In genomic region chr16:1959269-1960039, GRCh38 we compare ENCODE assay signal across 8 cellular contexts. TPM values are rescaled to one million over a fixed set of nuclear protein-coding genes. Genes with fewer than 3 reads are reported as not detected.
DNase-seq lines count a peak whose midpoint lies in the region; ATAC-seq and TF ChIP-seq lines count a peak whose summit lies in the region.

Gene NDUFB10 (plus strand): TSS chr16:1959538. CDS start chr16:1959625, 87 bp downstream.

- DNase-seq in AG04450 (ENCODE audit: low read depth, low spot score) (peak; percentile 67), NCI-H2227 treated with DMSO at 0.1 percent for 48 hours (lab: John Stamatoyannopoulos, UW) (peak; percentile 65), cerebellum (ENCODE audit: low spot score) (peak; percentile 91), kidney tubule cell (ENCODE audit: low spot score) (peak; percentile 94)
- peak; percentile 97 for DNase-seq in activated CD4-positive, CD25-positive, alpha-beta regulatory T cell treated with anti-CD3 and anti-CD28 coated beads, Interleukin-2, amount 50 U/mL, for 72 hours
- peak; percentile 86 to 94 for DNase-seq in stimulated activated CD4-positive, alpha-beta T cell treated with anti-CD3 and anti-CD28 coated beads, Interleukin-1b, Interleukin-23, amount 100 ng/mL, for 4 hours (ENCODE audit: low read depth in 2 of 2)

- peak within 1 kb of the TSS; percentile 86 for H3K4me3 ChIP-seq in AG04450 (ENCODE audit: low read depth, low read length)

- ATAC-seq in GM18861 (IDR thresholded peaks at IDR 0.05; ENCODE audit: unreplicated experiment) (peak; percentile 70), HG03108 (IDR thresholded peaks at IDR 0.05; ENCODE audit: unreplicated experiment) (peak; percentile 81)

- H3K27me3 ChIP-seq in AG04450 (ENCODE audit: control insufficient read depth, insufficient read depth, low read length) = no peaks in the 10 kb centered on the region

- H3K27ac ChIP-seq in AG04450 (ENCODE audit: low read depth, low read length) = peak within 1 kb of the TSS; percentile 21

- TF ChIP-seq CTCF in AG04450 (IDR thresholded peaks at IDR 0.05; ENCODE audit: low read depth, low read length) = peak; percentile 63

- CTCF ChIA-PET in AG04450 (lab: Charles Lee) = no interaction called here

- POLR2A ChIA-PET in AG04450 (lab: Yijun Ruan, JAX) = interaction anchor here (0.9 kb wide), 1 partner anchor 18 kb away, joined by 3 read pairs; no protein-coding TSS in a partner anchor

- H3K9me3 ChIP-seq in AG04450 (ENCODE audit: control insufficient read depth, insufficient read depth, low read length) = peaks cover 3% of the 10 kb centered on the region; the same call in 1 of the 2 replicates

RNA-seq across cellular contexts. Expression of gene NDUFB10, which starts in this region (rescaled TPM):
- polyA plus RNA-seq in AG04450 (2011; rRNA removed) = 126 and 163 TPM in 2 replicates
- 179 and 201 TPM in 2 replicates for polyA minus RNA-seq in AG04450 (2011; rRNA and poly(A)+ RNA removed)
- total RNA-seq in cerebellum = 72.9 TPM

Comparison
In these comparisons a context has a peak if more than half of its experiments do, and no peak if none do; other contexts are left out.
1. Peak in every context shown above with its lines: DNase-seq, ATAC-seq, H3K4me3 ChIP-seq and H3K27ac ChIP-seq.